In genomic region chr10:74418285-74418872, GRCh38 we compare ENCODE assay signal across 12 cellular contexts.
DNase-seq lines count a peak whose midpoint lies in the region; ATAC-seq and TF ChIP-seq lines count a peak whose summit lies in the region.
"Had no signal": no experiment of that assay in that cellular context is flagged by ENCODE, and none has a peak within 500 bp of the region (broad histone marks: within the 10 kb centered on the region; RNA-seq: fewer than 3 reads in every experiment).

No MANE protein-coding gene starts in this region.

- no peaks in the 10 kb centered on the region for H3K36me3 ChIP-seq in adrenal gland (replicated peaks in 1 of 2)
- H3K36me3 ChIP-seq in upper lobe of right lung = no peaks in the 10 kb centered on the region

- H3K9me3 Mint-ChIP-seq in CD14-positive monocyte = peaks cover 0 to 4% (median 0%) of the 10 kb centered on the region in 7 donors

- TF ChIP-seq CTCF in adrenal gland (IDR thresholded peaks at IDR 0.05) (no peak), upper lobe of right lung (IDR thresholded peaks at IDR 0.05) (no peak), CD14-positive monocyte (IDR thresholded peaks at IDR 0.05) (no peak)

- no peak overlapping the region for H3K4me3 Mint-ChIP-seq in CD14-positive monocyte
- H3K4me3 Mint-ChIP-seq: activated naive CD8-positive, alpha-beta T cell had no signal

- peaks cover 0 to 1% (median 1%) of the 10 kb centered on the region in 3 donors for H3K27me3 Mint-ChIP-seq in CD14-positive monocyte (ENCODE audit: low read depth in 3 of 3)
- H3K27me3 Mint-ChIP-seq: activated naive CD8-positive, alpha-beta T cell had no signal

- intact Hi-C loops in adrenal gland (cut with DNase I) = no loop called here
- intact Hi-C loops in upper lobe of right lung (cut with DNase I) = no loop called here
- intact Hi-C loops in CD14-positive monocyte (cut with micrococcal nuclease) = no loop called here

- 33 to 47% (median 41%) methylated on average over 4 of the region's 4 CpGs for WGBS in adrenal gland, 4 donors

- peak in 1 of 2 donors; percentile 48 for TF ChIP-seq POLR2A in adrenal gland (IDR thresholded peaks at IDR 0.05)

- H3K27me3 ChIP-seq in adrenal gland (no peaks in the 10 kb centered on the region), upper lobe of right lung (no peaks in the 10 kb centered on the region)

- no peak overlapping the region for H3K27ac Mint-ChIP-seq in CD14-positive monocyte
- H3K27ac Mint-ChIP-seq: activated naive CD8-positive, alpha-beta T cell had no signal

- H3K9me3 ChIP-seq in adrenal gland (replicated peaks in 1 of 3) (no peaks in the 10 kb centered on the region), upper lobe of right lung (no peaks in the 10 kb centered on the region)
- H3K9me3 ChIP-seq: Caco-2 had no signal

- DNase-seq in COLO829 (ENCODE audit: low spot score) (peak; percentile 6), NCI-H1694 treated with DMSO at 0.1 percent for 48 hours (lab: John Stamatoyannopoulos, UW) (peak; percentile 99), adrenal gland (peak; percentile 52 to 84 (median 67)), lung microvascular endothelial cell (ENCODE audit: low read depth in 2 of 2) (peak; percentile 34 to 89), upper lobe of right lung (no peak), CD14-positive monocyte (ENCODE audit: low spot score) (no peak)
- DNase-seq in stimulated activated CD4-positive, alpha-beta T cell treated with anti-CD3 and anti-CD28 coated beads, Interleukin-1b, Interleukin-23, amount 100 ng/mL, for 48 hours = no peak
- DNase-seq: Caco-2, HCEC 1CT, left colon had no signal

- H3K27ac ChIP-seq in adrenal gland (peak overlapping the region in 1 of 5 donors; percentile 42), upper lobe of right lung (no peak overlapping the region)

- H3K4me1 ChIP-seq in adrenal gland (replicated peaks in 1 of 2) = peaks cover 8 to 16% of the 10 kb centered on the region in 2 donors
- H3K4me1 ChIP-seq in upper lobe of right lung = peaks cover 8% of the 10 kb centered on the region
- H3K4me1 ChIP-seq: Caco-2 had no signal

- ATAC-seq in upper lobe of right lung = no peak
- ATAC-seq in HG03280 (IDR thresholded peaks at IDR 0.05; ENCODE audit: unreplicated experiment) = no peak
- ATAC-seq: left colon had no signal

- peaks cover 5 to 8% of the 10 kb centered on the region in 2 donors for H3K36me3 Mint-ChIP-seq in CD14-positive monocyte

- peaks cover 7% of the 10 kb centered on the region for H3K4me1 Mint-ChIP-seq in CD14-positive monocyte

- H3K4me3 ChIP-seq in adrenal gland = peak overlapping the region in 1 of 4 donors; percentile 5
- H3K4me3 ChIP-seq in upper lobe of right lung = no peak overlapping the region

Comparison
In these comparisons a context has a peak if more than half of its experiments do, and no peak if none do; other contexts are left out.
1. DNase-seq: peak in COLO829 (single experiment), NCI-H1694 treated with DMSO at 0.1 percent for 48 hours (single experiment), adrenal gland (7 of 7) and lung microvascular endothelial cell (2 of 2); none in upper lobe of right lung (single experiment), CD14-positive monocyte (single experiment) and stimulated activated CD4-positive, alpha-beta T cell treated with anti-CD3 and anti-CD28 coated beads, Interleukin-1b, Interleukin-23, amount 100 ng/mL, for 48 hours (single experiment).